16 cellular contexts compared by ENCODE assay signal in genomic region chr7:138753611-138754010, GRCh38. TPM values are rescaled to one million over a fixed set of nuclear protein-coding genes. Genes with fewer than 3 reads are reported as not detected.
A peak's percentile ranks its signal among the peaks of the same experiment; 100 is the strongest.
DNase-seq lines count a peak whose midpoint lies in the region; ATAC-seq, FAIRE-seq and TF ChIP-seq lines count a peak whose summit lies in the region.
"Had no signal": no experiment of that assay in that cellular context is flagged by ENCODE, and none has a peak within 500 bp of the region (broad histone marks: within the 10 kb centered on the region; RNA-seq: fewer than 3 reads in every experiment).

No MANE protein-coding gene starts in this region.

- TF ChIP-seq CTCF in Calu3 (IDR thresholded peaks at IDR 0.05; ENCODE audit: unreplicated experiment) (no peak), kidney (IDR thresholded peaks at IDR 0.05; ENCODE audit: borderline replicate concordance, extremely low read depth, insufficient read depth) (no peak)

- CTCF ChIA-PET in Calu3 (lab: Charles Lee) = interaction anchor here (1.3 to 1.5 kb wide), 2 partner anchors 12 to 15 kb away, joined by 3 to 5 read pairs; no protein-coding TSS in a partner anchor
- CTCF ChIA-PET in activated CD8-positive, alpha-beta T cell treated with anti-CD3 and anti-CD28 coated beads, Interleukin-2, amount 10 ng/mL, durations not matched to agents 7 days and 5 days (lab: Charles Lee) = interaction anchor here (1.4 kb wide), 1 partner anchor 379 kb away, joined by 3 read pairs; no protein-coding TSS in a partner anchor

- H3K27ac ChIP-seq in kidney (ENCODE audit: low read depth in 2 of 2, low read length in 2 of 2) = no peak overlapping the region

- ATAC-seq in activated CD8-positive, alpha-beta T cell treated with anti-CD3 and anti-CD28 coated beads, Interleukin-2, amount 10 ng/mL, durations not matched to agents 7 days and 5 days = no peak
- ATAC-seq in left cardiac atrium (no peak), GM21825 (IDR thresholded peaks at IDR 0.05; ENCODE audit: unreplicated experiment) (no peak)
- ATAC-seq: right cardiac atrium had no signal

- FAIRE-seq in kidney (lab: Jason Lieb, UNC) = no peak
- FAIRE-seq: colon, HepG2 had no signal

- intact Hi-C loops in Calu3 (cut with micrococcal nuclease; ENCODE audit: unreplicated experiment) (no loop called here), kidney (cut with DNase I) (no loop called here), left cardiac atrium (cut with DNase I) (no loop called here)

- no TSS peak for BruUV-seq in Calu3 (replicated peaks; lab: Mats Ljungman, UMichigan)

- H3K4me3 ChIP-seq in kidney (ENCODE audit: low read length in 2 of 2) = no peak overlapping the region

- H3K27ac Mint-ChIP-seq in Calu3 (ENCODE audit: unreplicated experiment) = peak overlapping the region; percentile 70
- peak overlapping the region; percentile 87 for H3K27ac Mint-ChIP-seq in activated CD8-positive, alpha-beta T cell treated with anti-CD3 and anti-CD28 coated beads, Interleukin-2, amount 10 ng/mL, durations not matched to agents 7 days and 5 days
- H3K27ac Mint-ChIP-seq: memory B cell had no signal

- H3K9me3 Mint-ChIP-seq in Calu3 (ENCODE audit: low read depth, unreplicated experiment) = no peaks in the 10 kb centered on the region
- no peaks in the 10 kb centered on the region for H3K9me3 Mint-ChIP-seq in activated CD8-positive, alpha-beta T cell treated with anti-CD3 and anti-CD28 coated beads, Interleukin-2, amount 10 ng/mL, durations not matched to agents 7 days and 5 days (ENCODE audit: insufficient read depth)
- H3K9me3 Mint-ChIP-seq: memory B cell had no signal

- DNase-seq in activated CD4-positive, alpha-beta T cell treated with anti-CD3 and anti-CD28 coated beads, Interleukin-2, amount 50 U/mL, for 1 hour = peak; percentile 7
- no peak for DNase-seq in activated CD4-positive, alpha-beta T cell treated with anti-CD3 and anti-CD28 coated beads, Interleukin-2, amount 50 U/mL, for 48 hours
- DNase-seq in Calu3 = no peak
- DNase-seq in activated CD8-positive, alpha-beta T cell treated with anti-CD3 and anti-CD28 coated beads, Interleukin-2, amount 10 ng/mL, durations not matched to agents 7 days and 5 days = no peak
- peak; percentile 13 for DNase-seq in kidney
- DNase-seq in left cardiac atrium = no peak
- no peak for DNase-seq in stimulated activated CD4-positive, alpha-beta T cell treated with anti-CD3 and anti-CD28 coated beads, Interleukin-15, amount 100 ng/mL, for 24 hours
- DNase-seq: NCI-H2029, NCI-H524, right cardiac atrium, SK-N-SH had no signal

- peaks cover 69% of the 10 kb centered on the region for H3K4me1 Mint-ChIP-seq in Calu3 (ENCODE audit: low read depth, unreplicated experiment)
- H3K4me1 Mint-ChIP-seq in activated CD8-positive, alpha-beta T cell treated with anti-CD3 and anti-CD28 coated beads, Interleukin-2, amount 10 ng/mL, durations not matched to agents 7 days and 5 days (ENCODE audit: low read depth) = peaks cover 66% of the 10 kb centered on the region
- H3K4me1 Mint-ChIP-seq: memory B cell had no signal

- POLR2A ChIA-PET in activated CD8-positive, alpha-beta T cell treated with anti-CD3 and anti-CD28 coated beads, Interleukin-2, amount 10 ng/mL, durations not matched to agents 7 days and 5 days (lab: Charles Lee) = interaction anchor here (0.7 to 1.4 kb wide), 2 partner anchors 15 to 280 kb away, joined by 3 to 5 read pairs; no protein-coding TSS in a partner anchor

- no peak overlapping the region for H3K4me3 Mint-ChIP-seq in Calu3 (ENCODE audit: low read depth, unreplicated experiment)
- no peak overlapping the region for H3K4me3 Mint-ChIP-seq in activated CD8-positive, alpha-beta T cell treated with anti-CD3 and anti-CD28 coated beads, Interleukin-2, amount 10 ng/mL, durations not matched to agents 7 days and 5 days
- H3K4me3 Mint-ChIP-seq: memory B cell had no signal

- H3K27me3 Mint-ChIP-seq in Calu3 (ENCODE audit: unreplicated experiment) = no peaks in the 10 kb centered on the region
- H3K27me3 Mint-ChIP-seq in activated CD8-positive, alpha-beta T cell treated with anti-CD3 and anti-CD28 coated beads, Interleukin-2, amount 10 ng/mL, durations not matched to agents 7 days and 5 days (ENCODE audit: low read depth) = peaks cover 4% of the 10 kb centered on the region

- H3K4me1 ChIP-seq in kidney (ENCODE audit: control insufficient read depth in 1 of 2, insufficient read depth in 1 of 2, low read depth in 1 of 2, low read length in 2 of 2) = peaks cover 2 to 6% of the 10 kb centered on the region in 2 donors

- H3K9ac ChIP-seq in kidney (ENCODE audit: low read length in 2 of 2) = no peak overlapping the region
- H3K9ac ChIP-seq: SK-N-SH had no signal

- peaks cover 0 to 30% of the 10 kb centered on the region in 2 donors for H3K36me3 ChIP-seq in kidney (ENCODE audit: control insufficient read depth in 1 of 2, insufficient read depth in 2 of 2, low read length in 2 of 2)

- H3K36me3 Mint-ChIP-seq in Calu3 (ENCODE audit: insufficient read depth, unreplicated experiment) = peaks cover 25% of the 10 kb centered on the region
- H3K36me3 Mint-ChIP-seq in activated CD8-positive, alpha-beta T cell treated with anti-CD3 and anti-CD28 coated beads, Interleukin-2, amount 10 ng/mL, durations not matched to agents 7 days and 5 days (ENCODE audit: low read depth) = no peaks in the 10 kb centered on the region
- H3K36me3 Mint-ChIP-seq: memory B cell had no signal

- H3K9me3 ChIP-seq in kidney (ENCODE audit: control insufficient read depth in 1 of 2, low read length in 2 of 2) = no peaks in the 10 kb centered on the region
- H3K9me3 ChIP-seq: SK-N-SH had no signal

RNA-seq across cellular contexts. Expression of gene TMEM213, which starts 44.2 kb away (rescaled TPM):
- total RNA-seq in Calu3 (2022) (9.8 and 11.3 TPM in 2 replicates), kidney (30.2 TPM), left cardiac atrium (not detected)
- total RNA-seq in activated CD8-positive, alpha-beta T cell treated with anti-CD3 and anti-CD28 coated beads, Interleukin-2, amount 10 ng/mL, durations not matched to agents 7 days and 5 days = not detected
- 96.9 TPM for polyA plus RNA-seq in kidney (ENCODE audit: insufficient read depth, low read depth, low replicate concordance)
- total RNA-seq: epithelial cell of proximal tubule, HepG2, right cardiac atrium had no signal
- polyA plus RNA-seq: HepG2, right cardiac atrium, SK-N-SH had no signal

RNA-seq across cellular contexts. Expression of gene ATP6V0A4, which starts 44.4 kb away (rescaled TPM):
- total RNA-seq in Calu3 (2022) = 5.6 and 7.7 TPM in 2 replicates
- not detected for total RNA-seq in activated CD8-positive, alpha-beta T cell treated with anti-CD3 and anti-CD28 coated beads, Interleukin-2, amount 10 ng/mL, durations not matched to agents 7 days and 5 days
- 30.5 TPM for total RNA-seq in kidney
- 140 TPM for polyA plus RNA-seq in kidney (ENCODE audit: insufficient read depth, low read depth, low replicate concordance)
- not detected for total RNA-seq in left cardiac atrium
- total RNA-seq: right cardiac atrium had no signal
- polyA plus RNA-seq: right cardiac atrium, SK-N-SH had no signal

RNA-seq across cellular contexts. Expression of gene SVOPL, which starts 52.4 kb away (rescaled TPM):
- total RNA-seq in Calu3 (2022) = 0.78 and 1.5 TPM in 2 replicates
- 1 to 10 TPM; 3.5 to 4.3 TPM for total RNA-seq in activated CD8-positive, alpha-beta T cell treated with anti-CD3 and anti-CD28 coated beads, Interleukin-2, amount 10 ng/mL, durations not matched to agents 7 days and 5 days
- total RNA-seq in kidney = 2.4 TPM
- 5.1 TPM for polyA plus RNA-seq in kidney (ENCODE audit: insufficient read depth, low read depth, low replicate concordance)
- total RNA-seq in left cardiac atrium = not detected
- total RNA-seq: epithelial cell of proximal tubule, HepG2, right cardiac atrium had no signal
- polyA plus RNA-seq: HepG2, right cardiac atrium, SK-N-SH had no signal

Comparison
In these comparisons a context has a peak if more than half of its experiments do, and no peak if none do; other contexts are left out.
1. DNase-seq: peak in activated CD4-positive, alpha-beta T cell treated with anti-CD3 and anti-CD28 coated beads, Interleukin-2, amount 50 U/mL, for 1 hour (single experiment) and kidney (single experiment); none in activated CD4-positive, alpha-beta T cell treated with anti-CD3 and anti-CD28 coated beads, Interleukin-2, amount 50 U/mL, for 48 hours (0 of 2), Calu3 (single experiment), activated CD8-positive, alpha-beta T cell treated with anti-CD3 and anti-CD28 coated beads, Interleukin-2, amount 10 ng/mL, durations not matched to agents 7 days and 5 days (single experiment), left cardiac atrium (single experiment) and stimulated activated CD4-positive, alpha-beta T cell treated with anti-CD3 and anti-CD28 coated beads, Interleukin-15, amount 100 ng/mL, for 24 hours (single experiment).
2. RNA of gene TMEM213, which starts 44.2 kb away (total RNA-seq): 30.2 TPM in kidney (single experiment) and 9.8 to 11.3 TPM in Calu3; not detected in activated CD8-positive, alpha-beta T cell treated with anti-CD3 and anti-CD28 coated beads, Interleukin-2, amount 10 ng/mL, durations not matched to agents 7 days and 5 days and not detected in left cardiac atrium; every median in the first group is over 10 times any median in the second.